15 cellular contexts compared by ENCODE assay signal in genomic region chr1:115300087-115300856, GRCh38. TPM values are rescaled to one million over a fixed set of nuclear protein-coding genes. Genes with fewer than 3 reads are reported as not detected.
DNase-seq lines count a peak whose midpoint lies in the region; ATAC-seq and TF ChIP-seq lines count a peak whose summit lies in the region.
"Had no signal": no experiment of that assay in that cellular context is flagged by ENCODE, and none has a peak within 500 bp of the region (broad histone marks: within the 10 kb centered on the region; RNA-seq: fewer than 3 reads in every experiment).

No MANE protein-coding gene starts in this region.

- no peaks in the 10 kb centered on the region for H3K4me1 ChIP-seq in Peyer's patch

- H3K4me3 Mint-ChIP-seq in type B pancreatic cell, result peak overlapping the region; percentile 16
- H3K4me3 Mint-ChIP-seq in progenitor cell of endocrine pancreas (ENCODE audit: low read depth), result no peak overlapping the region
- H3K4me3 Mint-ChIP-seq: activated naive CD8-positive, alpha-beta T cell treated with anti-CD3 and anti-CD28 coated beads, Interleukin-2, amount 50 U/mL, for 24 hours had no signal

- H3K36me3 ChIP-seq in Peyer's patch, result no peaks in the 10 kb centered on the region
- H3K36me3 ChIP-seq: tibial nerve had no signal

- no peaks in the 10 kb centered on the region for H3K27me3 ChIP-seq in Peyer's patch
- H3K27me3 ChIP-seq: tibial nerve had no signal

- H3K36me3 Mint-ChIP-seq in type B pancreatic cell (no peaks in the 10 kb centered on the region), progenitor cell of endocrine pancreas (ENCODE audit: insufficient read depth) (no peaks in the 10 kb centered on the region)

- no peaks in the 10 kb centered on the region for H3K9me3 ChIP-seq in Peyer's patch
- H3K9me3 ChIP-seq: tibial nerve had no signal

- no peak overlapping the region for H3K27ac ChIP-seq in Peyer's patch

- no peak for ATAC-seq in GM19455 (IDR thresholded peaks at IDR 0.05; ENCODE audit: unreplicated experiment)
- ATAC-seq: activated naive CD8-positive, alpha-beta T cell treated with anti-CD3 and anti-CD28 coated beads, Interleukin-2, amount 50 U/mL, for 24 hours had no signal

- H3K27ac Mint-ChIP-seq in type B pancreatic cell (peak overlapping the region; percentile 60), progenitor cell of endocrine pancreas (no peak overlapping the region)
- H3K27ac Mint-ChIP-seq: activated naive CD8-positive, alpha-beta T cell treated with anti-CD3 and anti-CD28 coated beads, Interleukin-2, amount 50 U/mL, for 24 hours had no signal

- H3K4me3 ChIP-seq in Peyer's patch, result no peak overlapping the region
- H3K4me3 ChIP-seq: tibial nerve had no signal

- H3K27me3 Mint-ChIP-seq in type B pancreatic cell (no peaks in the 10 kb centered on the region), progenitor cell of endocrine pancreas (no peaks in the 10 kb centered on the region)

- no peak for TF ChIP-seq POLR2A in Peyer's patch (IDR thresholded peaks at IDR 0.05)

- TF ChIP-seq CTCF in type B pancreatic cell (conservative IDR thresholded peaks at IDR 0.05) (no peak), progenitor cell of endocrine pancreas (IDR thresholded peaks at IDR 0.05; ENCODE audit: unreplicated experiment) (no peak), Peyer's patch (IDR thresholded peaks at IDR 0.05) (no peak)

- DNase-seq in SHP77 (lab: John Stamatoyannopoulos, UW) (peak; percentile 45 to 55), SHP77 treated with DMSO at 0.1 percent for 48 hours (lab: John Stamatoyannopoulos, UW) (no peak), RKO (ENCODE audit: low spot score) (peak; percentile 3), fibroblast of peridontal ligament (ENCODE audit: extremely low read depth) (peak; percentile 50), type B pancreatic cell (ENCODE audit: extremely low spot score, unreplicated experiment) (no peak), progenitor cell of endocrine pancreas (ENCODE audit: low spot score, unreplicated experiment) (no peak), Peyer's patch (no peak)
- DNase-seq: activated CD8-positive, alpha-beta memory T cell treated with anti-CD3 and anti-CD28 coated beads, Interleukin-2, amount 50 U/mL, for 48 hours; activated naive CD8-positive, alpha-beta T cell treated with anti-CD3 and anti-CD28 coated beads, Interleukin-2, amount 50 U/mL, for 24 hours; DMS153; hippocampal formation; NCI-H1436 treated with DMSO at 0.1 percent for 48 hours had no signal

- H3K4me1 Mint-ChIP-seq in type B pancreatic cell (ENCODE audit: unreplicated experiment) (peaks cover 37% of the 10 kb centered on the region), progenitor cell of endocrine pancreas (ENCODE audit: low read depth) (peaks cover 10% of the 10 kb centered on the region)
- H3K4me1 Mint-ChIP-seq: activated naive CD8-positive, alpha-beta T cell treated with anti-CD3 and anti-CD28 coated beads, Interleukin-2, amount 50 U/mL, for 24 hours had no signal

- H3K9me3 Mint-ChIP-seq in type B pancreatic cell (no peaks in the 10 kb centered on the region), progenitor cell of endocrine pancreas (ENCODE audit: low read depth) (no peaks in the 10 kb centered on the region)
- H3K9me3 Mint-ChIP-seq: activated naive CD8-positive, alpha-beta T cell treated with anti-CD3 and anti-CD28 coated beads, Interleukin-2, amount 50 U/mL, for 24 hours had no signal

RNA-seq across cellular contexts. Expression of gene NGF, which starts 37.8 kb away (rescaled TPM):
- total RNA-seq in type B pancreatic cell (ENCODE audit: low replicate concordance) (2.9 and 3.3 TPM in 2 replicates), progenitor cell of endocrine pancreas (1.8 and 2.2 TPM in 2 replicates), Peyer's patch (not detected)
- total RNA-seq: mononuclear cell had no signal

Comparison
In these comparisons a context has a peak if more than half of its experiments do, and no peak if none do; other contexts are left out.
1. DNase-seq: peak in SHP77 (2 of 2), RKO (single experiment) and fibroblast of peridontal ligament (single experiment); none in SHP77 treated with DMSO at 0.1 percent for 48 hours (single experiment), type B pancreatic cell (single experiment), progenitor cell of endocrine pancreas (single experiment) and Peyer's patch (0 of 3).